Comparison of ENCODE assay signal across 15 cellular contexts in the genomic region with DNA sequence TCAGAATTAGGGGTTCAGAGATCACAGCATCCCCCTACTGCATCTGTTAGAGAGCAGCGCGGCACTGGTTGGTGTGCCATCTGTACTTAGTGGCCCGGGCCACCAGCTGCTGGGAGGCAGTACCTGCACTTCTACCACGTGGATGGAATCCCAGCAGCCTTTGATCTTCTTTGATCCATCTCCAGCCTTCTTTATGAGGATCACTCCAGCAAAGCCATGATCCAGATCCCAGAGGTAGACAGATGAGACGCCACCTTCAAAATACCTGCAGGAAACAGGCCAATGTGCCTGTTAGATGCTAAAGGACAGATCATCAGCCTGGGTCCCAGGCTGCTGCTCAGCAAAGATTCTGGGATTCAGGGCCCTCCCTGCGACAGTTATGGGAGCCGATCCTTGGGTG. TPM values are rescaled to one million over a fixed set of nuclear protein-coding genes. Genes with fewer than 3 reads are reported as not detected.
DNase-seq lines count a peak whose midpoint lies in the region; ATAC-seq and TF ChIP-seq lines count a peak whose summit lies in the region.
"Had no signal": no experiment of that assay in that cellular context is flagged by ENCODE, and none has a peak within 500 bp of the region (broad histone marks: within the 10 kb centered on the region; RNA-seq: fewer than 3 reads in every experiment).

No MANE protein-coding gene starts in this region.

- no peak for TF ChIP-seq POLR2A in vagina (IDR thresholded peaks at IDR 0.05)
- no peak for TF ChIP-seq POLR2A in Peyer's patch (IDR thresholded peaks at IDR 0.05)

- peaks cover 27% of the 10 kb centered on the region for H3K36me3 Mint-ChIP-seq in activated CD4-positive, alpha-beta T cell treated with anti-CD3 and anti-CD28 coated beads for 36 hours (ENCODE audit: low read depth)
- H3K36me3 Mint-ChIP-seq in naive thymus-derived CD4-positive, alpha-beta T cell, result peaks cover 4 to 34% (median 13%) of the 10 kb centered on the region in 5 donors

- H3K4me3 Mint-ChIP-seq in activated CD4-positive, alpha-beta T cell treated with anti-CD3 and anti-CD28 coated beads for 36 hours, result no peak overlapping the region
- H3K4me3 Mint-ChIP-seq in naive thymus-derived CD4-positive, alpha-beta T cell, result no peak overlapping the region
- H3K4me3 Mint-ChIP-seq: HFFc6 had no signal

- H3K27ac Mint-ChIP-seq in activated CD4-positive, alpha-beta T cell treated with anti-CD3 and anti-CD28 coated beads for 36 hours, result peak overlapping the region; percentile 3
- H3K27ac Mint-ChIP-seq in naive thymus-derived CD4-positive, alpha-beta T cell, result peak overlapping the region in 5 of 9 donors; percentile 50 to 78 (median 59)
- H3K27ac Mint-ChIP-seq: HFFc6 had no signal

- ATAC-seq in activated CD4-positive, alpha-beta T cell treated with anti-CD3 and anti-CD28 coated beads for 36 hours, result no peak
- ATAC-seq in naive thymus-derived CD4-positive, alpha-beta T cell, result no peak

- peaks cover 22 to 60% (median 33%) of the 10 kb centered on the region in 3 experiments for H3K36me3 ChIP-seq in naive thymus-derived CD4-positive, alpha-beta T cell (ENCODE audit: control insufficient read depth in 2 of 3, insufficient read depth in 3 of 3, low read length in 3 of 3)
- H3K36me3 ChIP-seq in vagina (peaks cover 0 to 25% of the 10 kb centered on the region in 2 donors), Peyer's patch (peaks cover 0 to 59% (median 0%) of the 10 kb centered on the region in 3 donors)

- no peaks in the 10 kb centered on the region for H3K9me3 ChIP-seq in naive thymus-derived CD4-positive, alpha-beta T cell (ENCODE audit: control insufficient read depth in 2 of 3, low read length in 3 of 3)
- no peaks in the 10 kb centered on the region for H3K9me3 ChIP-seq in vagina
- no peaks in the 10 kb centered on the region for H3K9me3 ChIP-seq in Peyer's patch
- H3K9me3 ChIP-seq: BLaER1 had no signal

- H3K27me3 ChIP-seq in naive thymus-derived CD4-positive, alpha-beta T cell (ENCODE audit: control insufficient read depth in 2 of 2, insufficient read depth in 2 of 2, low read length in 2 of 2), result no peaks in the 10 kb centered on the region
- H3K27me3 ChIP-seq in vagina (no peaks in the 10 kb centered on the region), Peyer's patch (no peaks in the 10 kb centered on the region)
- H3K27me3 ChIP-seq: BLaER1 had no signal

- POLR2A ChIA-PET in activated CD4-positive, alpha-beta T cell treated with anti-CD3 and anti-CD28 coated beads for 36 hours (lab: Charles Lee), result no interaction called here
- POLR2A ChIA-PET in naive thymus-derived CD4-positive, alpha-beta T cell (lab: Charles Lee), result no interaction called here

- H3K4me1 Mint-ChIP-seq in activated CD4-positive, alpha-beta T cell treated with anti-CD3 and anti-CD28 coated beads for 36 hours, result peaks cover 27% of the 10 kb centered on the region
- H3K4me1 Mint-ChIP-seq in naive thymus-derived CD4-positive, alpha-beta T cell, result peaks cover 18 to 34% (median 27%) of the 10 kb centered on the region in 7 donors

- H3K4me1 ChIP-seq in naive thymus-derived CD4-positive, alpha-beta T cell (ENCODE audit: control insufficient read depth in 2 of 2, insufficient read depth in 2 of 2, low read length in 2 of 2), result peaks cover 0 to 24% of the 10 kb centered on the region in 2 donors
- peaks cover 75% of the 10 kb centered on the region for H3K4me1 ChIP-seq in vagina
- H3K4me1 ChIP-seq in Peyer's patch, result peaks cover 0 to 12% (median 0%) of the 10 kb centered on the region in 4 donors

- H3K4me3 ChIP-seq in naive thymus-derived CD4-positive, alpha-beta T cell (ENCODE audit: low read length), result no peak overlapping the region
- H3K4me3 ChIP-seq in vagina (no peak overlapping the region), Peyer's patch (no peak overlapping the region)
- H3K4me3 ChIP-seq: BLaER1 had no signal

- TF ChIP-seq CTCF in vagina (IDR thresholded peaks at IDR 0.05) (no peak), Peyer's patch (IDR thresholded peaks at IDR 0.05) (no peak)

- H3K27ac ChIP-seq in naive thymus-derived CD4-positive, alpha-beta T cell (ENCODE audit: low read depth, low read length), result no peak overlapping the region
- H3K27ac ChIP-seq in vagina, result peak overlapping the region; percentile 51
- peak overlapping the region in 1 of 4 donors; percentile 11 for H3K27ac ChIP-seq in Peyer's patch
- H3K27ac ChIP-seq: 22Rv1, BLaER1 had no signal

- intact Hi-C loops in activated CD4-positive, alpha-beta T cell treated with anti-CD3 and anti-CD28 coated beads for 36 hours (cut with DNase I, micrococcal nuclease), result no loop called here
- intact Hi-C loops in naive thymus-derived CD4-positive, alpha-beta T cell (cut with micrococcal nuclease), result no loop called here
- intact Hi-C loops in vagina (cut with DNase I), result loop anchor here (5.0 kb wide), 1 partner anchor 35 kb away; no protein-coding TSS in a partner anchor

- CTCF ChIA-PET in activated CD4-positive, alpha-beta T cell treated with anti-CD3 and anti-CD28 coated beads for 36 hours (lab: Charles Lee), result interaction anchor here (0.6 kb wide), 1 partner anchor 17 kb away, joined by 3 read pairs; no protein-coding TSS in a partner anchor
- CTCF ChIA-PET in naive thymus-derived CD4-positive, alpha-beta T cell (lab: Charles Lee), result no interaction called here

- H3K9me3 Mint-ChIP-seq in activated CD4-positive, alpha-beta T cell treated with anti-CD3 and anti-CD28 coated beads for 36 hours (ENCODE audit: low read depth), result no peaks in the 10 kb centered on the region
- no peaks in the 10 kb centered on the region for H3K9me3 Mint-ChIP-seq in naive thymus-derived CD4-positive, alpha-beta T cell
- H3K9me3 Mint-ChIP-seq: HFFc6 had no signal

- DNase-seq in activated CD4-positive, alpha-beta T cell treated with anti-CD3 and anti-CD28 coated beads for 36 hours, result no peak
- DNase-seq in activated CD4-positive, alpha-beta T cell treated with anti-CD3 and anti-CD28 coated beads for 4 hours, result no peak
- DNase-seq in NCI-H510A treated with DMSO at 0.1 percent for 48 hours (lab: John Stamatoyannopoulos, UW) (peak; percentile 66), vagina (ENCODE audit: extremely low spot score in 2 of 2) (no peak), NCI-H1930 (lab: John Stamatoyannopoulos, UW) (no peak), NCI-H524 (lab: John Stamatoyannopoulos, UW) (no peak), Peyer's patch (no peak)
- no peak for DNase-seq in naive thymus-derived CD4-positive, alpha-beta T cell
- DNase-seq: AML-193, Calu3, DMS 273 treated with DMSO at 0.1 percent for 48 hours, HCEC 1CT, HFFc6 had no signal

- H3K27me3 Mint-ChIP-seq in activated CD4-positive, alpha-beta T cell treated with anti-CD3 and anti-CD28 coated beads for 36 hours, result no peaks in the 10 kb centered on the region
- no peaks in the 10 kb centered on the region for H3K27me3 Mint-ChIP-seq in naive thymus-derived CD4-positive, alpha-beta T cell

RNA-seq across cellular contexts. Expression of gene SLC66A1, which starts 45.2 kb away (rescaled TPM):
- 1 to 10 TPM; 5.9 to 6.5 TPM for total RNA-seq in activated CD4-positive, alpha-beta T cell treated with anti-CD3 and anti-CD28 coated beads for 36 hours
- total RNA-seq in naive thymus-derived CD4-positive, alpha-beta T cell, result 1 to 10 TPM; 3.8 to 8.4 (median 7.2) TPM
- 1 to 10 TPM; 1.3 to 5.4 TPM for polyA plus RNA-seq in naive thymus-derived CD4-positive, alpha-beta T cell
- total RNA-seq in vagina, result 21.4 TPM
- 10 to 100 TPM; 19.0 to 76.8 (median 45.0) TPM for total RNA-seq in Peyer's patch

RNA-seq across cellular contexts. Expression of gene AKR7A2, which starts 45.4 kb away (rescaled TPM):
- 10 to 100 TPM; 41.3 to 43.0 TPM for total RNA-seq in activated CD4-positive, alpha-beta T cell treated with anti-CD3 and anti-CD28 coated beads for 36 hours
- total RNA-seq in naive thymus-derived CD4-positive, alpha-beta T cell, result 10 to 100 TPM; 15.7 to 33.9 (median 25.2) TPM
- polyA plus RNA-seq in naive thymus-derived CD4-positive, alpha-beta T cell, result 100 to 1,000 TPM; 108 to 115 TPM
- total RNA-seq in vagina (63.8 TPM), Peyer's patch (100 to 1,000 TPM in 3 of 4 donors, 10 to 100 TPM in 1; 56.1 to 168 (median 137) TPM)
